Comparison of ENCODE assay signal across 11 cellular contexts in genomic region chr10:107686095-107686494, GRCh38.
DNase-seq lines count a peak whose midpoint lies in the region; ATAC-seq and TF ChIP-seq lines count a peak whose summit lies in the region.
"Had no signal": no experiment of that assay in that cellular context is flagged by ENCODE, and none has a peak within 500 bp of the region (broad histone marks: within the 10 kb centered on the region; RNA-seq: fewer than 3 reads in every experiment).

No MANE protein-coding gene starts in this region.

- TF ChIP-seq CTCF in GM12865 (IDR thresholded peaks at IDR 0.05; ENCODE audit: insufficient read depth, low read depth, low read length, missing control alignments), result no peak

- H3K4me3 ChIP-seq in GM12865 (ENCODE audit: low read depth, low read length), result no peak overlapping the region

- ATAC-seq in HG03103 (IDR thresholded peaks at IDR 0.05; ENCODE audit: low read depth, unreplicated experiment), result peak; percentile 58
- no peak for ATAC-seq in HG03457 (IDR thresholded peaks at IDR 0.05; ENCODE audit: unreplicated experiment)
- ATAC-seq: left lobe of liver had no signal

- DNase-seq in GM12865 (ENCODE audit: low read depth) (peak; percentile 20), SIG-M5 treated with dmso at 0.1 percent for 504 hours (lab: John Stamatoyannopoulos, UW; ENCODE audit: unreplicated experiment) (peak; percentile 81), medulla oblongata (ENCODE audit: extremely low spot score) (peak; percentile 71)
- no peak for DNase-seq in activated CD4-positive, alpha-beta T cell treated with anti-CD3 and anti-CD28 coated beads for 48 hours
- no peak for DNase-seq in activated T-cell treated with anti-CD3 and anti-CD28 coated beads, Interleukin-2, amount 50 U/mL, for 1 hour
- DNase-seq in stimulated activated naive CD4-positive, alpha-beta T cell (lab: John Stamatoyannopoulos, UW), result no peak
- DNase-seq: DND-41; effector CD4-positive, alpha-beta T cell had no signal

Comparison
In these comparisons a context has a peak if more than half of its experiments do, and no peak if none do; other contexts are left out.
1. DNase-seq: peak in GM12865 (single experiment), SIG-M5 treated with dmso at 0.1 percent for 504 hours (single experiment) and medulla oblongata (single experiment); none in activated CD4-positive, alpha-beta T cell treated with anti-CD3 and anti-CD28 coated beads for 48 hours (single experiment), activated T-cell treated with anti-CD3 and anti-CD28 coated beads, Interleukin-2, amount 50 U/mL, for 1 hour (single experiment) and stimulated activated naive CD4-positive, alpha-beta T cell (0 of 6).